In genomic region chr5:146068977-146069779, GRCh38 we compare ENCODE assay signal across 14 cellular contexts. TPM values are rescaled to one million over a fixed set of nuclear protein-coding genes. Genes with fewer than 3 reads are reported as not detected.
DNase-seq lines count a peak whose midpoint lies in the region; ATAC-seq and TF ChIP-seq lines count a peak whose summit lies in the region.
"Had no signal": no experiment of that assay in that cellular context is flagged by ENCODE, and none has a peak within 500 bp of the region (broad histone marks: within the 10 kb centered on the region; RNA-seq: fewer than 3 reads in every experiment).

No MANE protein-coding gene starts in this region.

- H3K9me3 ChIP-seq in endodermal cell (ENCODE audit: control insufficient read depth, low read length): no peaks in the 10 kb centered on the region
- no peaks in the 10 kb centered on the region for H3K9me3 ChIP-seq in gastroesophageal sphincter

- no peaks in the 10 kb centered on the region for H3K4me1 ChIP-seq in endodermal cell (ENCODE audit: control insufficient read depth, insufficient read depth, low read length)
- H3K4me1 ChIP-seq in gastroesophageal sphincter: peaks cover 0 to 4% (median 0%) of the 10 kb centered on the region in 3 donors

- no peak overlapping the region for H3K27ac Mint-ChIP-seq in endodermal cell
- H3K27ac Mint-ChIP-seq: stimulated activated naive CD8-positive, alpha-beta T cell treated with anti-CD3 and anti-CD28 coated beads, Interleukin-15, amount 100 ng/mL, for 72 hours had no signal

- TF ChIP-seq CTCF in endodermal cell (conservative IDR thresholded peaks at IDR 0.05) (no peak), gastroesophageal sphincter (IDR thresholded peaks at IDR 0.05) (no peak)

- no peak for TF ChIP-seq EP300 in gastroesophageal sphincter (IDR thresholded peaks at IDR 0.05)

- WGBS in endodermal cell (ENCODE audit: insufficient coverage in 1 of 2, insufficient read length in 1 of 2), 2 experiments: 87 to 92% methylated on average over 4 to 6 of the region's 6 CpGs
- WGBS in gastroesophageal sphincter (ENCODE audit: low coverage in 1 of 2), 2 donors: 88 to 100% methylated on average over 3 to 5 of the region's 6 CpGs

- H3K4me3 Mint-ChIP-seq in endodermal cell: no peak overlapping the region
- H3K4me3 Mint-ChIP-seq: stimulated activated naive CD8-positive, alpha-beta T cell treated with anti-CD3 and anti-CD28 coated beads, Interleukin-15, amount 100 ng/mL, for 72 hours had no signal

- DNase-seq in endodermal cell: peak; percentile 7
- DNase-seq in H4 (ENCODE audit: low spot score): no peak
- DNase-seq in NCI-H1436 treated with DMSO at 0.1 percent for 48 hours (lab: John Stamatoyannopoulos, UW): no peak
- DNase-seq: H7; NCI-H1436; NK-92 treated with Interleukin-12 subunit alpha and Interleukin-12 subunit beta, amount 100 ng/mL, for 24 hours; retina; stimulated activated naive CD8-positive, alpha-beta T cell treated with anti-CD3 and anti-CD28 coated beads, Interleukin-15, amount 100 ng/mL, for 72 hours had no signal

- peaks cover 37% of the 10 kb centered on the region for H3K27me3 Mint-ChIP-seq in endodermal cell (ENCODE audit: insufficient read depth)

- no peak for TF ChIP-seq POLR2A in gastroesophageal sphincter (IDR thresholded peaks at IDR 0.05)

- H3K27me3 ChIP-seq in endodermal cell (ENCODE audit: control insufficient read depth, insufficient read depth, low read length, poor library complexity, severe bottlenecking): no peaks in the 10 kb centered on the region
- no peaks in the 10 kb centered on the region for H3K27me3 ChIP-seq in gastroesophageal sphincter

- H3K36me3 ChIP-seq in endodermal cell (ENCODE audit: control insufficient read depth, insufficient read depth, low read length) (no peaks in the 10 kb centered on the region), gastroesophageal sphincter (no peaks in the 10 kb centered on the region)

- peak; percentile 65 for ATAC-seq in GM19023 (IDR thresholded peaks at IDR 0.05; ENCODE audit: unreplicated experiment)
- ATAC-seq in GM21447 (IDR thresholded peaks at IDR 0.05; ENCODE audit: unreplicated experiment): peak; percentile 60
- ATAC-seq in HG03064 (IDR thresholded peaks at IDR 0.05; ENCODE audit: low read depth, unreplicated experiment): peak; percentile 72
- no peak for ATAC-seq in gastroesophageal sphincter
- ATAC-seq: stimulated activated naive CD8-positive, alpha-beta T cell treated with anti-CD3 and anti-CD28 coated beads, Interleukin-15, amount 100 ng/mL, for 72 hours had no signal

- no peak overlapping the region for H3K9ac ChIP-seq in endodermal cell (ENCODE audit: extremely low read depth, low read length, poor library complexity, severe bottlenecking)

- no peaks in the 10 kb centered on the region for H3K36me3 Mint-ChIP-seq in endodermal cell (ENCODE audit: low read depth)

- no peak overlapping the region for H3K4me3 ChIP-seq in endodermal cell (ENCODE audit: low read length)
- no peak overlapping the region for H3K4me3 ChIP-seq in gastroesophageal sphincter

- H3K9me3 Mint-ChIP-seq in endodermal cell: no peaks in the 10 kb centered on the region
- H3K9me3 Mint-ChIP-seq: stimulated activated naive CD8-positive, alpha-beta T cell treated with anti-CD3 and anti-CD28 coated beads, Interleukin-15, amount 100 ng/mL, for 72 hours had no signal

- H3K27ac ChIP-seq in endodermal cell (ENCODE audit: low read depth, low read length): no peak overlapping the region
- no peak overlapping the region for H3K27ac ChIP-seq in gastroesophageal sphincter

- H3K4me1 Mint-ChIP-seq in endodermal cell: peaks cover 12% of the 10 kb centered on the region
- H3K4me1 Mint-ChIP-seq: stimulated activated naive CD8-positive, alpha-beta T cell treated with anti-CD3 and anti-CD28 coated beads, Interleukin-15, amount 100 ng/mL, for 72 hours had no signal

RNA-seq across cellular contexts. Expression of gene PLAC8L1, which starts 36.2 kb away (rescaled TPM):
- total RNA-seq in endodermal cell (1 to 10 TPM in 1 of 2 donors, under 1 TPM in 1; 1.00 to 1.5 TPM), gastroesophageal sphincter (1 to 10 TPM in 1 of 4 donors, not detected in 3; 1.2 TPM)
- polyA plus RNA-seq in endodermal cell (2013, experiment 1 of 2): 0.82 TPM
- polyA plus RNA-seq in endodermal cell (2013, experiment 2 of 2): not detected
- not detected in 2 replicates for total RNA-seq in H4 (2014; rRNA removed; shearing (Covaris generic))
- total RNA-seq: dermis microvascular lymphatic vessel endothelial cell, kidney epithelial cell had no signal
